Comparison of ENCODE assay signal across 8 cellular contexts in the genomic region with DNA sequence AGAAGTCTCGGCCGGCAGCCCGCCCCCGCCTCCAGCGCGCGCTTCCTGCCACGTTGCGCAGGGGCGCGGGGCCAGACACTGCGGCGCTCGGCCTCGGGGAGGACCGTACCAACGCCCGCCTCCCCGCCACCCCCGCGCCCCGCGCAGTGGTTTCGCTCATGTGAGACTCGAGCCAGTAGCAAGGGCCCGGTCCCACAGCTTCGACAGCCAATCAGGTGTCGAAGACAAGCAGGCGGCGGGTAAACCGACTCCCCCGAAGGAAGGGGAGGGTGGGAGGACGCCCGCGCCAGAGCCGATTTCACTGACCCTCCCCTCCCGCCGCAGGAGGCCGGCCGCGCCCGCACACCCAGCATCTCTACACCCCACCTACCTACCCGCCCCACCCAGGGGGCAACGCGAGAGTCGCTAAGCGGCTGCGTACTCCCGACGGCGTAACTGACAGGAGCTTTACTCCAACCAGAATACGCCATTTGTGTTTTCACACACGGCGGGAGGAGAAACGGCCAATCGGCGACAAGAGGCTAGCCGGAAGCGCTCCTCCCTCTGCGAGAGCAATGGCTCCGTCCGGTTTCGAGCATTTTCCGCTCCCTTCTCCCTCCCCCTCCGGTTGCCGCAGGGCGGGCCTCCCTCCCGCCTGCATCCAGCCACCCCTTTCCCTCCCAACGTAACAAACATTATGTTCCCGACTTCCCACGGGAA.
DNase-seq lines count a peak whose midpoint lies in the region; ATAC-seq, FAIRE-seq and TF ChIP-seq lines count a peak whose summit lies in the region.

No MANE protein-coding gene starts in this region.

- FAIRE-seq in D721Med (lab: Jason Lieb, UNC): no peak

- H2AFZ ChIP-seq in OCI-LY3 (ENCODE audit: low read depth, low read length): no peak overlapping the region

- DNase-seq in D721Med (ENCODE audit: insufficient read length, low spot score): peak; percentile 29
- DNase-seq in HuH-7.5 (ENCODE audit: low spot score): peak; percentile 98
- peak; percentile 93 for DNase-seq in activated T-cell treated with anti-CD3 and anti-CD28 coated beads for 24 hours (ENCODE audit: low read depth)
- DNase-seq in epidermal melanocyte (ENCODE audit: insufficient read length, low spot score): peak; percentile 84
- peak; percentile 99 for DNase-seq in midbrain (lab: John Stamatoyannopoulos, UW)
- DNase-seq in stimulated activated CD8-positive, alpha-beta memory T cell treated with anti-CD3 and anti-CD28 coated beads, Interleukin-15, amount 100 ng/mL, for 48 hours (ENCODE audit: low read depth in 2 of 2): peak; percentile 94 to 96

- peaks cover 92% of the 10 kb centered on the region for H3K79me2 ChIP-seq in OCI-LY3 (ENCODE audit: low read length)

- peaks cover 44% of the 10 kb centered on the region for H3K4me1 ChIP-seq in OCI-LY3 (ENCODE audit: low read length)

- H3K9me3 ChIP-seq in OCI-LY3 (ENCODE audit: insufficient read depth, low read length): no peaks in the 10 kb centered on the region

- H3K9ac ChIP-seq in OCI-LY3 (ENCODE audit: low read length): peak overlapping the region; percentile 99

- peak overlapping the region; percentile 79 for H3K4me3 ChIP-seq in OCI-LY3 (ENCODE audit: low read length)

- H3K4me2 ChIP-seq in OCI-LY3 (ENCODE audit: low read length): peak overlapping the region; percentile 85

- peak overlapping the region; percentile 95 for H3K27ac ChIP-seq in OCI-LY3 (ENCODE audit: low read length)

- peaks cover 54% of the 10 kb centered on the region for H3K36me3 ChIP-seq in OCI-LY3 (replicated peaks; ENCODE audit: low read depth, low read length)

- ATAC-seq in GM21528 (IDR thresholded peaks at IDR 0.05; ENCODE audit: low FRiP score, unreplicated experiment): peak; percentile 77

- H4K20me1 ChIP-seq in OCI-LY3 (ENCODE audit: insufficient read depth, low read length): peaks cover 74% of the 10 kb centered on the region

- no peaks in the 10 kb centered on the region for H3K27me3 ChIP-seq in OCI-LY3 (ENCODE audit: low read depth, low read length)

- no peak for TF ChIP-seq CTCF in D721Med (IDR thresholded peaks at IDR 0.05; ENCODE audit: insufficient read depth, missing control alignments)
- no peak for TF ChIP-seq CTCF in OCI-LY3 (IDR thresholded peaks at IDR 0.05; ENCODE audit: low read depth, low read length)

Comparison
In these comparisons a context has a peak if more than half of its experiments do, and no peak if none do; other contexts are left out.
1. Peak in every context shown above with its lines: DNase-seq, ATAC-seq, H3K4me3 ChIP-seq and H3K27ac ChIP-seq.
2. DNase-seq: peak in every context shown above with its lines; median percentile 99 in midbrain; 98 in HuH-7.5; 95 in stimulated activated CD8-positive, alpha-beta memory T cell treated with anti-CD3 and anti-CD28 coated beads, Interleukin-15, amount 100 ng/mL, for 48 hours; 93 in activated T-cell treated with anti-CD3 and anti-CD28 coated beads for 24 hours; 84 in epidermal melanocyte; 29 in D721Med.